Comparison of ENCODE assay signal across 7 cellular contexts in the genomic region with DNA sequence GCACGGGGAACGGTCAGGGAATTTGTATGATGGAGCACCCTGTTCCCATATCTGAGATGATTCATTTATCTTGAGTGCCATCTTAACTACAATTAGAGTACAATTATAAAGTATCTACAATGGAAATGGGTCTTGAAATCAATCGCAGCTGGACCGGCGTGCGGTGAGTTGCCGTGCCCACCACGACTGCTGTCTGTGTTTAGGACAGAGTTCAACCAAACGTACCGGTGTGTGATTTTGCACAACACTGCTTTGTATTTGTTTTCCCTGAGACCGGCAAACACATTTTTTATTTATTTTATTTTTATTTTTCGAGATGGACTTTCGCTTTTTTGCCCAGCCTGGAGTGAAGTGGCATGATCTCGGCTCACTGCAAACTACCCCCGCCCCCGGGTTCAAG.
"Had no signal": no experiment of that assay in that cellular context is flagged by ENCODE, and none has a peak within 500 bp of the region (broad histone marks: within the 10 kb centered on the region; RNA-seq: fewer than 3 reads in every experiment).

No MANE protein-coding gene starts in this region.

- ATAC-seq: GM23338 had no signal

- FAIRE-seq: H1, H54, HTR-8/SVneo had no signal

- H3K4me1 Mint-ChIP-seq: IgD-negative memory B cell had no signal

- H3K27ac Mint-ChIP-seq: GM23338, H9, IgD-negative memory B cell had no signal

- H3K4me3 Mint-ChIP-seq: GM23338, H9, IgD-negative memory B cell had no signal

- H3K9me3 Mint-ChIP-seq: IgD-negative memory B cell had no signal

- H3K4me2 ChIP-seq: GM23338 had no signal

- H3K4me3 ChIP-seq: GM23338 had no signal

- H2AFZ ChIP-seq: GM23338 had no signal

- DNase-seq: H9, HCEC 1CT had no signal
